Comparison of ENCODE assay signal across 13 cellular contexts in genomic region chr20:62186887-62187866, GRCh38. TPM values are rescaled to one million over a fixed set of nuclear protein-coding genes. Genes with fewer than 3 reads are reported as not detected.
DNase-seq lines count a peak whose midpoint lies in the region; ATAC-seq, FAIRE-seq and TF ChIP-seq lines count a peak whose summit lies in the region.
"Had no signal": no experiment of that assay in that cellular context is flagged by ENCODE, and none has a peak within 500 bp of the region (broad histone marks: within the 10 kb centered on the region; RNA-seq: fewer than 3 reads in every experiment).

No MANE protein-coding gene starts in this region.

- no peak overlapping the region for H2AFZ ChIP-seq in GM12878 (ENCODE audit: control insufficient read depth, low read depth, low read length)

- H3K27ac ChIP-seq in GM12878 (ENCODE audit: control insufficient read depth, insufficient read depth) = no peak overlapping the region

- BruUV-seq in GM12878 (replicated peaks; lab: Mats Ljungman, UMichigan) = no TSS peak

- H3K9me3 ChIP-seq in GM12878 (replicated peaks; ENCODE audit: control insufficient read depth, insufficient read depth, low read length) = no peaks in the 10 kb centered on the region

- SMC1A ChIA-PET in GM12878 (lab: Charles Lee; ENCODE audit: uncharacterized antibody, unreplicated experiment) = no interaction called here

- no peaks in the 10 kb centered on the region for H4K20me1 ChIP-seq in GM12878 (ENCODE audit: control insufficient read depth, insufficient read depth)

- intact Hi-C loops in CD14-positive monocyte (cut with micrococcal nuclease) (loop anchor here (5.0 kb wide), 1 partner anchor 50 kb away; the partner anchor contains the start of gene OSBPL2 (in 2 of the 2)), GM12878 (cut with micrococcal nuclease; ENCODE audit: unreplicated experiment) (loop anchor here (10.0 kb wide), 2 partner anchors 62 to 198 kb away; partner anchors contain the start of genes LSM14B and RPS21)

- no peak for TF ChIP-seq RAD21 in GM12878 (IDR thresholded peaks at IDR 0.05; ENCODE audit: insufficient read depth, low read depth, low read length)

- no peak for DNase-seq in CD14-positive monocyte (ENCODE audit: low spot score)
- no peak for DNase-seq in GM12891 (ENCODE audit: insufficient read length, low spot score)
- no peak for DNase-seq in GM12878 (ENCODE audit: low read depth, low spot score)
- DNase-seq in lung microvascular endothelial cell (ENCODE audit: low read depth in 2 of 2) = peak; percentile 57 to 74
- no peak for DNase-seq in hippocampal formation (lab: John Stamatoyannopoulos, UW)
- DNase-seq in GM12892 (ENCODE audit: insufficient read length) = no peak
- DNase-seq: amniotic stem cell had no signal

- H3K36me3 Mint-ChIP-seq in CD14-positive monocyte = peaks cover 13 to 28% of the 10 kb centered on the region in 2 donors

- no peaks in the 10 kb centered on the region for H3K9me3 Mint-ChIP-seq in CD14-positive monocyte

- no peak overlapping the region for H3K4me3 ChIP-seq in GM12878

- no peak overlapping the region for H3K9ac ChIP-seq in GM12878 (ENCODE audit: control insufficient read depth, insufficient read depth, low read length)

- H3K4me3 Mint-ChIP-seq in CD14-positive monocyte = no peak overlapping the region

- CTCF ChIA-PET in GM12878 (lab: Yijun Ruan, JAX) = interaction anchor here (0.9 kb wide), 1 partner anchor 14 kb away, joined by 3 read pairs; no protein-coding TSS in a partner anchor

- peak overlapping the region in 5 of 7 donors; percentile 11 to 70 (median 40) for H3K27ac Mint-ChIP-seq in CD14-positive monocyte

- RAD21 ChIA-PET in GM12878 (lab: Charles Lee; ENCODE audit: unreplicated experiment) = no interaction called here

- no peak for TF ChIP-seq EP300 in GM12878 (IDR thresholded peaks at IDR 0.05; ENCODE audit: borderline replicate concordance in 1 of 2, control insufficient read depth in 1 of 2, low read depth in 2 of 2, low read length in 2 of 2)

- H3K27me3 Mint-ChIP-seq in CD14-positive monocyte (ENCODE audit: low read depth in 3 of 3) = peaks cover 0 to 2% (median 1%) of the 10 kb centered on the region in 3 donors

- peaks cover 0 to 2% of the 10 kb centered on the region in 2 experiments; a peak in 2 of 4 replicates for H3K36me3 ChIP-seq in GM12878 (ENCODE audit: control insufficient read depth in 2 of 2, insufficient read depth in 2 of 2, low read length in 1 of 2)

- peaks cover 38% of the 10 kb centered on the region for H3K79me2 ChIP-seq in GM12878 (ENCODE audit: control insufficient read depth, insufficient read depth, low read length)

- ATAC-seq in GM12878 (no peak), HG03135 (IDR thresholded peaks at IDR 0.05; ENCODE audit: unreplicated experiment) (no peak), GM18909 (IDR thresholded peaks at IDR 0.05; ENCODE audit: poor library complexity, unreplicated experiment) (no peak)
- ATAC-seq: sciatic nerve had no signal

- H3K27me3 ChIP-seq in GM12878 (replicated peaks in 1 of 2; ENCODE audit: control insufficient read depth in 2 of 2, insufficient read depth in 2 of 2, low read length in 1 of 2) = no peaks in the 10 kb centered on the region

- POLR2A ChIA-PET in GM12878 (lab: Charles Lee) = interaction anchor here (0.6 kb wide), 1 partner anchor 65 kb away, joined by 3 read pairs; the partner anchor contains the start of gene LSM14B

- FAIRE-seq in GM12891 (lab: Jason Lieb, UNC) (no peak), GM12878 (lab: Jason Lieb, UNC) (no peak), GM12892 (lab: Jason Lieb, UNC) (no peak)
- FAIRE-seq: D721Med, GM18507 had no signal

- H3K4me1 ChIP-seq in GM12878 (ENCODE audit: control insufficient read depth, insufficient read depth, low read length) = no peaks in the 10 kb centered on the region

- H3K4me2 ChIP-seq in GM12878 (ENCODE audit: control insufficient read depth, insufficient read depth) = no peak overlapping the region

- peaks cover 36% of the 10 kb centered on the region for H3K4me1 Mint-ChIP-seq in CD14-positive monocyte

- TF ChIP-seq POLR2A in GM12891 (IDR thresholded peaks at IDR 0.05; ENCODE audit: low read depth, low read length) (no peak), GM12878 (IDR thresholded peaks at IDR 0.05; ENCODE audit: low read depth, low read length) (no peak), GM12892 (IDR thresholded peaks at IDR 0.05; ENCODE audit: low read depth, low read length) (no peak)

- TF ChIP-seq CTCF in CD14-positive monocyte (IDR thresholded peaks at IDR 0.05) (no peak), GM12878 (IDR thresholded peaks at IDR 0.05 in 2 of 3, conservative IDR thresholded peaks at IDR 0.05 in 1 of 3; ENCODE audit: control insufficient read depth in 2 of 3, extremely low read depth in 1 of 3, insufficient read depth in 1 of 3, low read depth in 3 of 3, low read length in 3 of 3) (no peak)

- 89% methylated on average over 13 of the region's 13 CpGs for WGBS in GM12878 (ENCODE audit: insufficient coverage, insufficient replicate concordance, low lambda C conversion rate, missing lambda C conversion rate)

- in situ Hi-C loops in GM12878 (cut with MboI) = no loop called here

RNA-seq across cellular contexts. Expression of gene MTG2, which starts 4.3 kb away (rescaled TPM):
- polyA plus RNA-seq in CD14-positive monocyte (10 to 100 TPM; 10.8 to 14.9 TPM), GM12878 (2011; rRNA removed) (22.2 and 32.9 TPM in 2 replicates), GM12878 (2014; fragmentation: Illumina TruSeq; extraction: Trizol) (10.4 and 31.4 TPM in 2 replicates), GM12878 (2014; fragmentation: Nextera tagmentation; extraction: Ambion mirVana) (1 to 10 TPM; 6.2 to 7.3 TPM), GM12878 (2014; rRNA removed) (44.5 and 45.2 TPM in 2 replicates), GM12878 (2016; fragmentation: Nextera tagmentation; extraction: Ambion mirVana) (10 to 100 TPM; 35.8 to 38.6 TPM)
- polyA plus RNA-seq in GM12891 (2012; ENCODE audit: low read depth, missing spikeins) = 19.5 TPM
- total RNA-seq in GM12878 (2013; cell fraction: nucleolus; rRNA removed) = 48.5 and 51.0 TPM in 2 replicates
- total RNA-seq in GM12878 (2014; rRNA removed) (40.9 and 44.1 TPM in 2 replicates), GM12878 (2014; rRNA removed; fragmentation: Illumina TruSeq; extraction: Trizol) (19.3 and 28.5 TPM in 2 replicates), GM12878 (2021) (40.4 and 52.4 TPM in 2 replicates), lung microvascular endothelial cell (7.4 and 10.9 TPM in 2 replicates)
- 12.8 TPM for polyA plus RNA-seq in GM12878 (2011; ENCODE audit: low read depth)
- 44.6 and 54.2 TPM in 2 replicates for polyA plus RNA-seq in GM12878 (2011; cell fraction: cytosol; rRNA removed)
- 23.9 and 38.8 TPM in 2 replicates for polyA plus RNA-seq in GM12878 (2011; cell fraction: nucleus; rRNA removed)
- polyA plus RNA-seq in GM12878 (2012) = 18.6 and 25.9 TPM in 2 replicates
- 15.4 and 31.5 TPM in 2 replicates for polyA minus RNA-seq in GM12878 (2011; rRNA and poly(A)+ RNA removed)
- polyA minus RNA-seq in GM12878 (2011; cell fraction: cytosol; rRNA and poly(A)+ RNA removed) = 6.9 and 9.5 TPM in 2 replicates
- 8.2 and 26.7 TPM in 2 replicates for polyA minus RNA-seq in GM12878 (2011; cell fraction: nucleus; rRNA and poly(A)+ RNA removed)
- 18.0 TPM for polyA plus RNA-seq in GM12892 (2012; ENCODE audit: missing spikeins)

RNA-seq across cellular contexts. Expression of gene HRH3, which starts 32.9 kb away (rescaled TPM):
- polyA plus RNA-seq in CD14-positive monocyte (not detected), GM12878 (2011; rRNA removed) (not detected in 2 replicates), GM12878 (2014; fragmentation: Illumina TruSeq; extraction: Trizol) (not detected in 2 replicates), GM12878 (2014; fragmentation: Nextera tagmentation; extraction: Ambion mirVana) (not detected), GM12878 (2014; rRNA removed) (not detected in 2 replicates), GM12878 (2016; fragmentation: Nextera tagmentation; extraction: Ambion mirVana) (not detected)
- polyA plus RNA-seq in GM12891 (2012; ENCODE audit: low read depth, missing spikeins) = not detected
- not detected in 2 replicates for total RNA-seq in GM12878 (2013; cell fraction: nucleolus; rRNA removed)
- total RNA-seq in GM12878 (2014; rRNA removed) (not detected in 2 replicates), GM12878 (2014; rRNA removed; fragmentation: Illumina TruSeq; extraction: Trizol) (not detected in 2 replicates), GM12878 (2021) (not detected in 2 replicates), lung microvascular endothelial cell (not detected in 2 replicates)
- not detected for polyA plus RNA-seq in GM12878 (2011; ENCODE audit: low read depth)
- not detected in 2 replicates for polyA plus RNA-seq in GM12878 (2011; cell fraction: cytosol; rRNA removed)
- not detected in 2 replicates for polyA plus RNA-seq in GM12878 (2011; cell fraction: nucleus; rRNA removed)
- 0.04 TPM in 1 of 2 replicates, not detected in the other for polyA plus RNA-seq in GM12878 (2012)
- polyA minus RNA-seq in GM12878 (2011; rRNA and poly(A)+ RNA removed) = not detected in 2 replicates
- not detected in 2 replicates for polyA minus RNA-seq in GM12878 (2011; cell fraction: cytosol; rRNA and poly(A)+ RNA removed)
- polyA minus RNA-seq in GM12878 (2011; cell fraction: nucleus; rRNA and poly(A)+ RNA removed) = not detected in 2 replicates
- not detected for polyA plus RNA-seq in GM12892 (2012; ENCODE audit: missing spikeins)
- total RNA-seq: sciatic nerve, SK-MEL-5 had no signal

RNA-seq across cellular contexts. Expression of gene SS18L1, which starts 43.6 kb away (rescaled TPM):
- polyA plus RNA-seq in CD14-positive monocyte (1 to 10 TPM in 1 of 2 donors, under 1 TPM in 1; 0.75 to 1.1 TPM), GM12878 (2011; rRNA removed) (11.7 and 12.1 TPM in 2 replicates), GM12878 (2014; fragmentation: Illumina TruSeq; extraction: Trizol) (7.0 and 8.2 TPM in 2 replicates), GM12878 (2014; fragmentation: Nextera tagmentation; extraction: Ambion mirVana) (1 to 10 TPM; 1.8 to 2.2 TPM), GM12878 (2014; rRNA removed) (20.0 and 21.8 TPM in 2 replicates), GM12878 (2016; fragmentation: Nextera tagmentation; extraction: Ambion mirVana) (1 to 10 TPM; 2.4 to 2.8 TPM)
- 3.4 TPM for polyA plus RNA-seq in GM12891 (2012; ENCODE audit: low read depth, missing spikeins)
- total RNA-seq in GM12878 (2013; cell fraction: nucleolus; rRNA removed) = 55.6 and 59.3 TPM in 2 replicates
- total RNA-seq in GM12878 (2014; rRNA removed) (8.1 and 12.4 TPM in 2 replicates), GM12878 (2014; rRNA removed; fragmentation: Illumina TruSeq; extraction: Trizol) (6.1 and 6.6 TPM in 2 replicates), GM12878 (2021) (10.4 and 11.1 TPM in 2 replicates), lung microvascular endothelial cell (6.8 and 8.1 TPM in 2 replicates)
- polyA plus RNA-seq in GM12878 (2011; ENCODE audit: low read depth) = 2.8 TPM
- polyA plus RNA-seq in GM12878 (2011; cell fraction: cytosol; rRNA removed) = 8.8 and 17.7 TPM in 2 replicates
- 46.7 and 57.7 TPM in 2 replicates for polyA plus RNA-seq in GM12878 (2011; cell fraction: nucleus; rRNA removed)
- 6.1 and 8.3 TPM in 2 replicates for polyA plus RNA-seq in GM12878 (2012)
- polyA minus RNA-seq in GM12878 (2011; rRNA and poly(A)+ RNA removed) = 9.8 and 20.6 TPM in 2 replicates
- 6.7 and 7.0 TPM in 2 replicates for polyA minus RNA-seq in GM12878 (2011; cell fraction: cytosol; rRNA and poly(A)+ RNA removed)
- 13.2 and 25.6 TPM in 2 replicates for polyA minus RNA-seq in GM12878 (2011; cell fraction: nucleus; rRNA and poly(A)+ RNA removed)
- polyA plus RNA-seq in GM12892 (2012; ENCODE audit: missing spikeins) = 8.2 TPM

RNA-seq across cellular contexts. Expression of gene PSMA7, which starts 44.0 kb away (rescaled TPM):
- polyA plus RNA-seq in CD14-positive monocyte = 100 to 1,000 TPM; 527 to 668 TPM
- 269 TPM for polyA plus RNA-seq in GM12891 (2012; ENCODE audit: low read depth, missing spikeins)
- total RNA-seq in GM12878 (2013; cell fraction: nucleolus; rRNA removed) = 59.7 and 68.2 TPM in 2 replicates
- total RNA-seq in GM12878 (2014; rRNA removed) = 323 and 324 TPM in 2 replicates
- total RNA-seq in GM12878 (2014; rRNA removed; fragmentation: Illumina TruSeq; extraction: Trizol) = 210 and 216 TPM in 2 replicates
- 348 and 359 TPM in 2 replicates for total RNA-seq in GM12878 (2021)
- 125 TPM for polyA plus RNA-seq in GM12878 (2011; ENCODE audit: low read depth)
- polyA plus RNA-seq in GM12878 (2011; rRNA removed) = 273 and 397 TPM in 2 replicates
- polyA plus RNA-seq in GM12878 (2011; cell fraction: cytosol; rRNA removed) = 444 and 554 TPM in 2 replicates
- 378 and 385 TPM in 2 replicates for polyA plus RNA-seq in GM12878 (2011; cell fraction: nucleus; rRNA removed)
- 199 and 211 TPM in 2 replicates for polyA plus RNA-seq in GM12878 (2012)
- 131 and 219 TPM in 2 replicates for polyA plus RNA-seq in GM12878 (2014; fragmentation: Illumina TruSeq; extraction: Trizol)
- polyA plus RNA-seq in GM12878 (2014; fragmentation: Nextera tagmentation; extraction: Ambion mirVana) = 100 to 1,000 TPM; 333 to 546 TPM
- 369 and 389 TPM in 2 replicates for polyA plus RNA-seq in GM12878 (2014; rRNA removed)
- 100 to 1,000 TPM; 824 to 857 TPM for polyA plus RNA-seq in GM12878 (2016; fragmentation: Nextera tagmentation; extraction: Ambion mirVana)
- 170 and 184 TPM in 2 replicates for polyA minus RNA-seq in GM12878 (2011; rRNA and poly(A)+ RNA removed)
- polyA minus RNA-seq in GM12878 (2011; cell fraction: cytosol; rRNA and poly(A)+ RNA removed) = 58.0 and 86.2 TPM in 2 replicates
- 32.9 and 52.9 TPM in 2 replicates for polyA minus RNA-seq in GM12878 (2011; cell fraction: nucleus; rRNA and poly(A)+ RNA removed)
- 293 and 309 TPM in 2 replicates for total RNA-seq in lung microvascular endothelial cell
- polyA plus RNA-seq in GM12892 (2012; ENCODE audit: missing spikeins) = 261 TPM

RNA-seq across cellular contexts. Expression of gene OSBPL2, which starts 51.1 kb away (rescaled TPM):
- polyA plus RNA-seq in CD14-positive monocyte (10 to 100 TPM; 12.9 to 17.9 TPM), GM12878 (2011; rRNA removed) (10.9 and 15.8 TPM in 2 replicates), GM12878 (2014; fragmentation: Illumina TruSeq; extraction: Trizol) (15.0 and 16.4 TPM in 2 replicates), GM12878 (2014; fragmentation: Nextera tagmentation; extraction: Ambion mirVana) (1 to 10 TPM; 2.8 to 4.1 TPM), GM12878 (2014; rRNA removed) (12.7 and 14.4 TPM in 2 replicates), GM12878 (2016; fragmentation: Nextera tagmentation; extraction: Ambion mirVana) (10 to 100 TPM; 13.8 to 15.4 TPM)
- 11.1 TPM for polyA plus RNA-seq in GM12891 (2012; ENCODE audit: low read depth, missing spikeins)
- 105 and 133 TPM in 2 replicates for total RNA-seq in GM12878 (2013; cell fraction: nucleolus; rRNA removed)
- total RNA-seq in GM12878 (2014; rRNA removed) (16.3 and 17.4 TPM in 2 replicates), GM12878 (2014; rRNA removed; fragmentation: Illumina TruSeq; extraction: Trizol) (12.4 and 13.3 TPM in 2 replicates), GM12878 (2021) (22.3 and 24.1 TPM in 2 replicates), lung microvascular endothelial cell (18.7 and 34.9 TPM in 2 replicates)
- polyA plus RNA-seq in GM12878 (2011; ENCODE audit: low read depth) = 14.8 TPM
- 12.0 and 14.6 TPM in 2 replicates for polyA plus RNA-seq in GM12878 (2011; cell fraction: cytosol; rRNA removed)
- polyA plus RNA-seq in GM12878 (2011; cell fraction: nucleus; rRNA removed) = 67.4 and 67.5 TPM in 2 replicates
- 20.8 and 23.0 TPM in 2 replicates for polyA plus RNA-seq in GM12878 (2012)
- 66.0 and 206 TPM in 2 replicates for polyA minus RNA-seq in GM12878 (2011; rRNA and poly(A)+ RNA removed)
- polyA minus RNA-seq in GM12878 (2011; cell fraction: cytosol; rRNA and poly(A)+ RNA removed) = 5.5 and 6.5 TPM in 2 replicates
- polyA minus RNA-seq in GM12878 (2011; cell fraction: nucleus; rRNA and poly(A)+ RNA removed) = 27.1 and 49.9 TPM in 2 replicates
- 15.3 TPM for polyA plus RNA-seq in GM12892 (2012; ENCODE audit: missing spikeins)

Comparison
In these comparisons a context has a peak if more than half of its experiments do, and no peak if none do; other contexts are left out.
1. DNase-seq: peak in lung microvascular endothelial cell (2 of 2); none in CD14-positive monocyte (single experiment), GM12891 (single experiment), GM12878 (single experiment), hippocampal formation (0 of 2) and GM12892 (single experiment).